ENCODE assay signal across 9 cellular contexts in the genomic region with DNA sequence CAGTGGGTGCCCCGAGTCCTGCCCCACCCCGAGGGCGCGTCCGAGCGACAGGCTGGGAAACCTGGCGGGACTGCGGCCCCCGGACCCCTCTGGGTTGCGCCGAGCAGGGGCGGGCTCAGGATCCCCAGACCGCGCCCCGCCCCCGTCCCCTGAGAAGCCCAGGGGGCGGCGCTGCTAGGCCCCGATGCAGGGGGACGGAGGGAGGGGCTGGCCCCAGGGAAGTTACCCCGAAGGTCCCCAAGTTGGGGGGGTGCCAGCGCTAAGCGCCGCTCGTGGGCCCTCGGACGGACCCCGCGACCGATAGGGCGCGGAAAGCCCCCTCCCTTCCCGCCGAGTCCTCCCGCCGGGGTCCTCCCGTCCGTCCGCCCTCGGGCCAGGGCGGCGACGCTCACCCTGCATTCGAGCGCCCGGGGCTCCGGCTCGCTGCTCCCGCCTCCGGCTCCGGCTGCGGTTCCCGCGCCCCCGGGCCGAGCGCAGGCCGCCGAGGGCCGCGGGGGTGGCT. TPM values are rescaled to one million over a fixed set of nuclear protein-coding genes. Genes with fewer than 3 reads are reported as not detected.
DNase-seq lines count a peak whose midpoint lies in the region; ATAC-seq and TF ChIP-seq lines count a peak whose summit lies in the region.
"Had no signal": no experiment of that assay in that cellular context is flagged by ENCODE, and none has a peak within 500 bp of the region (broad histone marks: within the 10 kb centered on the region; RNA-seq: fewer than 3 reads in every experiment).

No MANE protein-coding gene starts in this region.

- no peak for DNase-seq in activated naive CD4-positive, alpha-beta T cell treated with anti-CD3 and anti-CD28 coated beads, Interleukin-2, amount 50 U/mL, for 72 hours (ENCODE audit: low spot score in 2 of 2)
- DNase-seq in activated naive CD4-positive, alpha-beta T cell (lab: John Stamatoyannopoulos, UW): no peak
- DNase-seq in Panc1 (ENCODE audit: low read depth, low spot score): no peak
- no peak for DNase-seq in fibroblast of lung (ENCODE audit: low read depth in 2 of 2)
- DNase-seq in prostate gland (ENCODE audit: low spot score): no peak
- no peak for DNase-seq in NOMO-1 treated with DMSO at 0.1 percent for 48 hours (lab: John Stamatoyannopoulos, UW; ENCODE audit: unreplicated experiment)
- DNase-seq in T1000 (lab: John Stamatoyannopoulos, UW): no peak

- H3K9me3 ChIP-seq in Panc1 (ENCODE audit: control insufficient read depth, insufficient read depth, low read depth, low read length): no peaks in the 10 kb centered on the region
- no peaks in the 10 kb centered on the region for H3K9me3 ChIP-seq in fibroblast of lung (ENCODE audit: control insufficient read depth, insufficient read depth, low read depth, low read length)
- no peaks in the 10 kb centered on the region for H3K9me3 ChIP-seq in prostate gland

- intact Hi-C loops in Panc1 (cut with micrococcal nuclease; ENCODE audit: unreplicated experiment): no loop called here
- intact Hi-C loops in prostate gland (cut with DNase I): no loop called here

- ATAC-seq in activated naive CD4-positive, alpha-beta T cell treated with anti-CD3 and anti-CD28 coated beads, Interleukin-2, amount 50 U/mL, for 72 hours: peak; percentile 37 to 56
- ATAC-seq in Panc1 (peak; percentile 55), GM18861 (IDR thresholded peaks at IDR 0.05; ENCODE audit: unreplicated experiment) (no peak)

- no peaks in the 10 kb centered on the region for H3K36me3 Mint-ChIP-seq in activated naive CD4-positive, alpha-beta T cell treated with anti-CD3 and anti-CD28 coated beads, Interleukin-2, amount 50 U/mL, for 72 hours

- peak overlapping the region; percentile 37 for H3K9ac ChIP-seq in fibroblast of lung (ENCODE audit: insufficient read depth, low read length)

- TF ChIP-seq CTCF in Panc1 (IDR thresholded peaks at IDR 0.05) (no peak; the same call in 1 of the 2 replicates), fibroblast of lung (conservative IDR thresholded peaks at IDR 0.05 in 1 of 2, IDR thresholded peaks at IDR 0.05 in 1 of 2; ENCODE audit: low read depth in 1 of 2, low read length in 2 of 2) (peak in 1 of 2 donors; percentile 5), prostate gland (IDR thresholded peaks at IDR 0.05) (no peak)

- in situ Hi-C loops in Panc1 (cut with HindIII; ENCODE audit: low pct_unique_long_range_greater_than_20kb, low sequenced_read_pairs): no loop called here

- H3K36me3 ChIP-seq in Panc1 (ENCODE audit: control insufficient read depth, insufficient read depth, low read length) (no peaks in the 10 kb centered on the region), fibroblast of lung (ENCODE audit: control insufficient read depth, insufficient read depth, low read length) (no peaks in the 10 kb centered on the region), prostate gland (no peaks in the 10 kb centered on the region)

- H3K4me2 ChIP-seq in fibroblast of lung (ENCODE audit: extremely low read depth, insufficient read depth, low read length): peak overlapping the region; percentile 75

- H4K20me1 ChIP-seq in fibroblast of lung (ENCODE audit: control insufficient read depth, extremely low read depth, insufficient read depth, low read length): no peaks in the 10 kb centered on the region

- H3K4me3 ChIP-seq in Panc1 (ENCODE audit: low read depth in 2 of 2, low read length in 2 of 2) (peak overlapping the region; percentile 53 to 62), fibroblast of lung (replicated peaks in 1 of 4; ENCODE audit: control extremely low read depth in 1 of 4, insufficient read depth in 1 of 4, low read depth in 3 of 4, low read length in 4 of 4) (peak overlapping the region; percentile 34 to 75 (median 62)), prostate gland (peak overlapping the region; percentile 42 to 50)

- H3K27ac Mint-ChIP-seq in activated naive CD4-positive, alpha-beta T cell treated with anti-CD3 and anti-CD28 coated beads, Interleukin-2, amount 50 U/mL, for 72 hours: no peak overlapping the region

- H3K79me2 ChIP-seq in fibroblast of lung (ENCODE audit: control insufficient read depth, insufficient read depth, low read length): no peaks in the 10 kb centered on the region

- CTCF ChIA-PET in Panc1 (lab: Charles Lee): no interaction called here

- no peak for TF ChIP-seq POLR2A in prostate gland (IDR thresholded peaks at IDR 0.05)

- no peak overlapping the region for H3K27ac ChIP-seq in Panc1 (ENCODE audit: low read length)
- no peak overlapping the region for H3K27ac ChIP-seq in fibroblast of lung (ENCODE audit: insufficient read depth, low read length)
- H3K27ac ChIP-seq in prostate gland: peak overlapping the region in 1 of 2 donors; percentile 38

- no TSS peak for BruUV-seq in Panc1 (replicated peaks; lab: Mats Ljungman, UMichigan)

- WGBS in prostate gland: 0% methylated on average over 7 of the region's 61 CpGs

- no peaks in the 10 kb centered on the region for H3K9me3 Mint-ChIP-seq in activated naive CD4-positive, alpha-beta T cell treated with anti-CD3 and anti-CD28 coated beads, Interleukin-2, amount 50 U/mL, for 72 hours

- H3K27me3 ChIP-seq in Panc1 (ENCODE audit: control insufficient read depth, insufficient read depth, low read length): no peaks in the 10 kb centered on the region
- H3K27me3 ChIP-seq in fibroblast of lung (ENCODE audit: control insufficient read depth, insufficient read depth, low read length): no peaks in the 10 kb centered on the region
- H3K27me3 ChIP-seq in prostate gland (replicated peaks; ENCODE audit: insufficient read depth): no peaks in the 10 kb centered on the region

- no peak overlapping the region for H2AFZ ChIP-seq in fibroblast of lung (ENCODE audit: low read length)

- no peaks in the 10 kb centered on the region for H3K4me1 ChIP-seq in Panc1 (ENCODE audit: control insufficient read depth, insufficient read depth, low read length)
- H3K4me1 ChIP-seq in fibroblast of lung (ENCODE audit: control insufficient read depth, extremely low read depth, insufficient read depth, low read length): peaks cover 13% of the 10 kb centered on the region
- H3K4me1 ChIP-seq in prostate gland (replicated peaks): peaks cover 4% of the 10 kb centered on the region

- POLR2A ChIA-PET in Panc1 (lab: Charles Lee): no interaction called here

RNA-seq across cellular contexts. Expression of a gene that starts 0.4 kb away (rescaled TPM):
- total RNA-seq in activated naive CD4-positive, alpha-beta T cell treated with anti-CD3 and anti-CD28 coated beads, Interleukin-2, amount 50 U/mL, for 72 hours: under 1 TPM; 0.31 to 0.73 TPM
- 5.5 TPM for total RNA-seq in Panc1 (2021; ENCODE audit: unreplicated experiment)
- 7.1 TPM for polyA plus RNA-seq in Panc1 (2012; ENCODE audit: insufficient read length)
- 8.9 and 13.4 TPM in 2 replicates for total RNA-seq in fibroblast of lung
- polyA plus RNA-seq in fibroblast of lung: 4.0 and 8.5 TPM in 2 replicates
- polyA plus RNA-seq in fibroblast of lung (2012): 5.6 and 13.9 TPM in 2 replicates
- polyA minus RNA-seq in fibroblast of lung (ENCODE audit: low replicate concordance): 12.9 and 21.1 TPM in 2 replicates
- total RNA-seq in prostate gland: 1 to 10 TPM; 3.2 to 7.6 TPM

RNA-seq across cellular contexts. Expression of a gene that starts 16.5 kb away (rescaled TPM):
- not detected for total RNA-seq in activated naive CD4-positive, alpha-beta T cell treated with anti-CD3 and anti-CD28 coated beads, Interleukin-2, amount 50 U/mL, for 72 hours
- total RNA-seq in Panc1 (2021; ENCODE audit: unreplicated experiment) (not detected), fibroblast of lung (not detected in 2 replicates), prostate gland (not detected)
- not detected for polyA plus RNA-seq in Panc1 (2012; ENCODE audit: insufficient read length)
- not detected in 2 replicates for polyA plus RNA-seq in fibroblast of lung
- not detected in 2 replicates for polyA plus RNA-seq in fibroblast of lung (2012)
- not detected in 2 replicates for polyA minus RNA-seq in fibroblast of lung (ENCODE audit: low replicate concordance)
- total RNA-seq: dermis microvascular lymphatic vessel endothelial cell had no signal

RNA-seq across cellular contexts. Expression of a gene that starts 24.7 kb away (rescaled TPM):
- 10 to 100 TPM; 31.6 to 34.1 TPM for total RNA-seq in activated naive CD4-positive, alpha-beta T cell treated with anti-CD3 and anti-CD28 coated beads, Interleukin-2, amount 50 U/mL, for 72 hours
- 81.0 TPM for total RNA-seq in Panc1 (2021; ENCODE audit: unreplicated experiment)
- polyA plus RNA-seq in Panc1 (2012; ENCODE audit: insufficient read length): 56.6 TPM
- total RNA-seq in fibroblast of lung: 62.4 and 95.1 TPM in 2 replicates
- 91.1 and 95.8 TPM in 2 replicates for polyA plus RNA-seq in fibroblast of lung
- polyA plus RNA-seq in fibroblast of lung (2012): 58.9 and 63.8 TPM in 2 replicates
- polyA minus RNA-seq in fibroblast of lung (ENCODE audit: low replicate concordance): 34.3 and 40.6 TPM in 2 replicates
- 10 to 100 TPM; 54.2 to 58.3 TPM for total RNA-seq in prostate gland

RNA-seq across cellular contexts. Expression of a gene that starts 54.6 kb away (rescaled TPM):
- 10 to 100 TPM in 1 of 2 donors, 1 to 10 TPM in 1; 1.5 to 20.6 TPM for total RNA-seq in activated naive CD4-positive, alpha-beta T cell treated with anti-CD3 and anti-CD28 coated beads, Interleukin-2, amount 50 U/mL, for 72 hours
- 115 TPM for total RNA-seq in Panc1 (2021; ENCODE audit: unreplicated experiment)
- polyA plus RNA-seq in Panc1 (2012; ENCODE audit: insufficient read length): 84.5 TPM
- total RNA-seq in fibroblast of lung: 9.2 and 17.2 TPM in 2 replicates
- polyA plus RNA-seq in fibroblast of lung: 2.0 and 2.6 TPM in 2 replicates
- 0.90 and 1.6 TPM in 2 replicates for polyA plus RNA-seq in fibroblast of lung (2012)
- 4.7 and 12.2 TPM in 2 replicates for polyA minus RNA-seq in fibroblast of lung (ENCODE audit: low replicate concordance)
- 10 to 100 TPM; 45.7 to 47.4 TPM for total RNA-seq in prostate gland
